ENCODE assay signal across 8 cellular contexts in the genomic region with DNA sequence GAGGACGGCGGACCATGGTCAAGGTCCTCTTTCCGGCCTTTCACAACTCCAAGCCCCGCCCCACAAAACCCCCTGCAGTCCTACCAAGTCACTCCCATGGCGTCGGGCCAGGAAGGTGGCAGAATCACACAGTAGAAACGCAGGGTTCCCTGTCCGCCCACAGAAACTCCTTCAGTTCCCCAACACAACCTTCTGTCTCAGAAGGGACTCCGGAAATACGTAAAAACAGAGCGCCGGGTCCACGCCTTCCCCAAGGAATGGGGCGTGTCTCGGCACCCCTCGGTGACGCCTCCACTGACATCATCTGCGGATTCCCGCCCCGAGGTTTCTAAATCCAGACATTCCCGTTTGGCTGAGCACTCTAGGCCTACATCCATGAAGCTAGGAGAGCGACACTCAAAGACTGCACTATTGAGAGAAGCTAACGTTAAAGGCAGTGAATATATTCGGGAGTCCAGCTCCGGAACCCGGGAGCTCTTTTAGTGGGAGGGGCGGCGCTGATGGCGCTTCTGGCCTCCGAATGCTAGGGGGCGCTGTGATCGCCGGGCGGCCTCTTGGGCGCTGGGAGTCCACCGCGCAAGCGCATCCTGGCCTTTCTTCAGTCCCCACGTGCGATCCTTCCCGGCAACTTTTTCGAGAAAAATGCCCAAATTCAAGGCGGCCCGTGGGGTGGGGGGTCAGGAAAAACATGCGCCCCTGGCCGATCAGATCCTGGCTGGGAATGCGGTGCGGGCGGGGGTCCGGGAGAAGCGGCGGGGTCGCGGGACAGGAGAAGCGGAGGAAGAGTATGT.
A peak's percentile ranks its signal among the peaks of the same experiment; 100 is the strongest.
DNase-seq lines count a peak whose midpoint lies in the region; ATAC-seq and TF ChIP-seq lines count a peak whose summit lies in the region.

A gene with protein sequence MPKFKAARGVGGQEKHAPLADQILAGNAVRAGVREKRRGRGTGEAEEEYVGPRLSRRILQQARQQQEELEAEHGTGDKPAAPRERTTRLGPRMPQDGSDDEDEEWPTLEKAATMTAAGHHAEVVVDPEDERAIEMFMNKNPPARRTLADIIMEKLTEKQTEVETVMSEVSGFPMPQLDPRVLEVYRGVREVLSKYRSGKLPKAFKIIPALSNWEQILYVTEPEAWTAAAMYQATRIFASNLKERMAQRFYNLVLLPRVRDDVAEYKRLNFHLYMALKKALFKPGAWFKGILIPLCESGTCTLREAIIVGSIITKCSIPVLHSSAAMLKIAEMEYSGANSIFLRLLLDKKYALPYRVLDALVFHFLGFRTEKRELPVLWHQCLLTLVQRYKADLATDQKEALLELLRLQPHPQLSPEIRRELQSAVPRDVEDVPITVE (plus strand): TSS at position 579 of the 791 bp plus-strand sequence. CDS start 64 bp downstream, at position 643.
A gene with protein sequence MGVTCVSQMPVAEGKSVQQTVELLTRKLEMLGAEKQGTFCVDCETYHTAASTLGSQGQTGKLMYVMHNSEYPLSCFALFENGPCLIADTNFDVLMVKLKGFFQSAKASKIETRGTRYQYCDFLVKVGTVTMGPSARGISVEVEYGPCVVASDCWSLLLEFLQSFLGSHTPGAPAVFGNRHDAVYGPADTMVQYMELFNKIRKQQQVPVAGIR (minus strand): TSS at position 219 of the 791 bp plus-strand sequence. CDS start 121 bp downstream, at position 98.

- peak; percentile 68 for ATAC-seq in GM18508 (IDR thresholded peaks at IDR 0.05; ENCODE audit: insufficient read depth, unreplicated experiment)
- ATAC-seq in HG03025 (IDR thresholded peaks at IDR 0.05; ENCODE audit: low FRiP score, unreplicated experiment) = peak; percentile 86

- peak within 1 kb of the TSS; percentile 86 for H3K27ac ChIP-seq in 22Rv1

- TF ChIP-seq CTCF in 22Rv1 (IDR thresholded peaks at IDR 0.05) (peak; percentile 97), retinal pigment epithelial cell (conservative IDR thresholded peaks at IDR 0.05; ENCODE audit: low read depth, low read length) (peak; percentile 91)

- peak within 1 kb of the TSS; percentile 99 for H3K4me3 ChIP-seq in retinal pigment epithelial cell (ENCODE audit: low read length)

- DNase-seq in NCI-H2029 treated with DMSO at 0.1 percent for 48 hours (lab: John Stamatoyannopoulos, UW) (peak; percentile 98), T-helper 9 cell (peak; percentile 90), astrocyte of the hippocampus (ENCODE audit: low read depth, low spot score) (peak; percentile 97), hippocampal formation (lab: John Stamatoyannopoulos, UW) (peak; percentile 91 to 96), retinal pigment epithelial cell (ENCODE audit: low read depth) (peak; percentile 83)

Comparison
In these comparisons a context has a peak if more than half of its experiments do, and no peak if none do; other contexts are left out.
1. Peak in every context shown above with its lines: DNase-seq, ATAC-seq, H3K4me3 ChIP-seq and H3K27ac ChIP-seq.